ENCODE assay signal across 2 cellular contexts in the genomic region with DNA sequence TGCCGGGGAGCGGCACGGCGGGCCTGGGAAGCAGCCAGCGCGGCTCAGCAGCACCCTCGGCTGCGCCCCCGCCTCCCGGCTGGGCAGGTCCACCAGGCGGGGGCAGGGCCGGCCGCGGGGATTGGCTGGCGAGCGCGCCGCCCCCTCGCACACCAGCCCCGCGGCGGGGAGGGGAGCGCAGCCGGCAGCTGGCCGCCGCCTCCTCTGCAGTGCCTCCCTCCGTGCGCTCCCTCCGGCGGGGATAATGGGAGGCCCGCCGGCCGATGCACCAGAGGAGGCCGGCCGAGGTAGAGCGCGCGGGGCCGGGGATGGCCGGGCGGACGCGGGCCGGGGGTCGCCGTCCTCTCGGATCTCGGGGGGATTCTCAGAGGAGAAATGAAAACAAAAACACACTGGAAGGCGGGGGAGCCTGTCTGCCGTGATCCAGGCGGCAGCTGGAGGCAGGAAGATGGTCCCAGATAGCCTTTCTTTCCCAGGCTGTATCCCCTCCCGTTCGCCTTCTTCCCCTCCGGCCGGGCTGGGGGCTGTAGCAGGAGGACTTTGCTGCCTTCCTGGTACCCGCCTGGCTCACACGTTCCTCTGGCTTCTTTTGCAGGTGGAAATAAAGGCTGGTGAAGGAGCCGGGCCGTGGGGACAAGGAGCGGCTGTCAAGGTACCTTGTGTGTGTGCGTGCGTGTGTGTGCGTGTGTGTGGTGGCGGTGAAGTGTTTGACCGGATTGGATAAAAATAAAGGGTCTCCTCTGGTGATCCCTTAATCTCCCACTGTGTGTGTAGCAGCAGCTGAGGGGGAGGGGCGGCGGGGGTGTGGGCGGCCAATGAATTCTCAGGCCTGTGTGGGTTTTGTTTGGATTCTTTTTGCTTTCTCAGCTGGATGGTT.
TF ChIP-seq lines count a peak whose summit lies in the region.

No MANE protein-coding gene starts in this region.

TF ChIP-seq in HEK293, 187 proteins besides CTCF, POLR2A, EP300 and RAD21 (continued from another document):
- TF ChIP-seq ZSCAN30 (tag by site-specific recombination; IDR thresholded peaks at IDR 0.05) = peak; percentile 84
- TF ChIP-seq ZBTB20 (tag by site-specific recombination; IDR thresholded peaks at IDR 0.05) = peak; percentile 7; the same call in 1 of the 2 replicates
- peak; percentile 88 for TF ChIP-seq EGR2 (tag by site-specific recombination; IDR thresholded peaks at IDR 0.05; ENCODE audit: low read depth)
- peak; percentile 51 for TF ChIP-seq ZBTB26 (tag by site-specific recombination; optimal IDR thresholded peaks at IDR 0.05)
- TF ChIP-seq, protein P1, sequence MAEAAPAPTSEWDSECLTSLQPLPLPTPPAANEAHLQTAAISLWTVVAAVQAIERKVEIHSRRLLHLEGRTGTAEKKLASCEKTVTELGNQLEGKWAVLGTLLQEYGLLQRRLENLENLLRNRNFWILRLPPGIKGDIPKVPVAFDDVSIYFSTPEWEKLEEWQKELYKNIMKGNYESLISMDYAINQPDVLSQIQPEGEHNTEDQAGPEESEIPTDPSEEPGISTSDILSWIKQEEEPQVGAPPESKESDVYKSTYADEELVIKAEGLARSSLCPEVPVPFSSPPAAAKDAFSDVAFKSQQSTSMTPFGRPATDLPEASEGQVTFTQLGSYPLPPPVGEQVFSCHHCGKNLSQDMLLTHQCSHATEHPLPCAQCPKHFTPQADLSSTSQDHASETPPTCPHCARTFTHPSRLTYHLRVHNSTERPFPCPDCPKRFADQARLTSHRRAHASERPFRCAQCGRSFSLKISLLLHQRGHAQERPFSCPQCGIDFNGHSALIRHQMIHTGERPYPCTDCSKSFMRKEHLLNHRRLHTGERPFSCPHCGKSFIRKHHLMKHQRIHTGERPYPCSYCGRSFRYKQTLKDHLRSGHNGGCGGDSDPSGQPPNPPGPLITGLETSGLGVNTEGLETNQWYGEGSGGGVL (tag by site-specific recombination; IDR thresholded peaks at IDR 0.05) = peak; percentile 64; the same call in 1 of the 2 replicates
TF ChIP-seq in HEK293: peak in this region for 20.

TF ChIP-seq in K562, 482 proteins besides CTCF, POLR2A, EP300 and RAD21 (continued from another document and continues in another):
- TF ChIP-seq, protein P2, sequence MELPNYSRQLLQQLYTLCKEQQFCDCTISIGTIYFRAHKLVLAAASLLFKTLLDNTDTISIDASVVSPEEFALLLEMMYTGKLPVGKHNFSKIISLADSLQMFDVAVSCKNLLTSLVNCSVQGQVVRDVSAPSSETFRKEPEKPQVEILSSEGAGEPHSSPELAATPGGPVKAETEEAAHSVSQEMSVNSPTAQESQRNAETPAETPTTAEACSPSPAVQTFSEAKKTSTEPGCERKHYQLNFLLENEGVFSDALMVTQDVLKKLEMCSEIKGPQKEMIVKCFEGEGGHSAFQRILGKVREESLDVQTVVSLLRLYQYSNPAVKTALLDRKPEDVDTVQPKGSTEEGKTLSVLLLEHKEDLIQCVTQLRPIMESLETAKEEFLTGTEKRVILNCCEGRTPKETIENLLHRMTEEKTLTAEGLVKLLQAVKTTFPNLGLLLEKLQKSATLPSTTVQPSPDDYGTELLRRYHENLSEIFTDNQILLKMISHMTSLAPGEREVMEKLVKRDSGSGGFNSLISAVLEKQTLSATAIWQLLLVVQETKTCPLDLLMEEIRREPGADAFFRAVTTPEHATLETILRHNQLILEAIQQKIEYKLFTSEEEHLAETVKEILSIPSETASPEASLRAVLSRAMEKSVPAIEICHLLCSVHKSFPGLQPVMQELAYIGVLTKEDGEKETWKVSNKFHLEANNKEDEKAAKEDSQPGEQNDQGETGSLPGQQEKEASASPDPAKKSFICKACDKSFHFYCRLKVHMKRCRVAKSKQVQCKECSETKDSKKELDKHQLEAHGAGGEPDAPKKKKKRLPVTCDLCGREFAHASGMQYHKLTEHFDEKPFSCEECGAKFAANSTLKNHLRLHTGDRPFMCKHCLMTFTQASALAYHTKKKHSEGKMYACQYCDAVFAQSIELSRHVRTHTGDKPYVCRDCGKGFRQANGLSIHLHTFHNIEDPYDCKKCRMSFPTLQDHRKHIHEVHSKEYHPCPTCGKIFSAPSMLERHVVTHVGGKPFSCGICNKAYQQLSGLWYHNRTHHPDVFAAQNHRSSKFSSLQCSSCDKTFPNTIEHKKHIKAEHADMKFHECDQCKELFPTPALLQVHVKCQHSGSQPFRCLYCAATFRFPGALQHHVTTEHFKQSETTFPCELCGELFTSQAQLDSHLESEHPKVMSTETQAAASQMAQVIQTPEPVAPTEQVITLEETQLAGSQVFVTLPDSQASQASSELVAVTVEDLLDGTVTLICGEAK (IDR thresholded peaks at IDR 0.05) = peak; percentile 18; the same call in 1 of the 2 replicates
- TF ChIP-seq, protein P2 (CRISPR knock-in tag; IDR thresholded peaks at IDR 0.05) = no peak
- TF ChIP-seq TCF3 (CRISPR knock-in tag; IDR thresholded peaks at IDR 0.05) (no peak), RFX1 (IDR thresholded peaks at IDR 0.05) (no peak), SAP30 (IDR thresholded peaks at IDR 0.05; ENCODE audit: borderline replicate concordance, insufficient read depth, low read depth, low read length, poor library complexity, severe bottlenecking) (peak; percentile 72), MYC (IDR thresholded peaks at IDR 0.05; ENCODE audit: low read depth, low read length) (peak; percentile 41), MYC (CRISPR knock-in tag; IDR thresholded peaks at IDR 0.05; ENCODE audit: borderline replicate concordance, low read depth) (no peak), YY1 (IDR thresholded peaks at IDR 0.05; ENCODE audit: borderline replicate concordance in 1 of 3, control insufficient read depth in 1 of 3, extremely low read depth in 1 of 3, insufficient read depth in 3 of 3, insufficient read length in 1 of 3, insufficient replicate concordance in 2 of 3, low read depth in 1 of 3, low read length in 2 of 3) (peak in 1 of 3 experiments; percentile 23), MTF1 (CRISPR knock-in tag; IDR thresholded peaks at IDR 0.05; ENCODE audit: borderline replicate concordance) (no peak), MTA3 (IDR thresholded peaks at IDR 0.05; ENCODE audit: borderline replicate concordance) (peak; percentile 39), ZFP36 (IDR thresholded peaks at IDR 0.05; ENCODE audit: low read depth, low read length, partially characterized antibody) (peak; percentile 35), SIN3A (IDR thresholded peaks at IDR 0.05; ENCODE audit: borderline replicate concordance in 2 of 2, control insufficient read depth in 1 of 2, low read depth in 2 of 2, low read length in 2 of 2) (peak; percentile 55 to 77; a peak in 2 of 4 replicates), ZFP1 (CRISPR knock-in tag; IDR thresholded peaks at IDR 0.05) (no peak), ZBTB7A (IDR thresholded peaks at IDR 0.05; ENCODE audit: borderline replicate concordance, control insufficient read depth, low read depth, low read length) (0 out of 2 replicates have a peak, but pooled peaks have one; percentile 33), TAF1 (IDR thresholded peaks at IDR 0.05; ENCODE audit: control insufficient read depth, extremely low read depth, insufficient read depth, low read length, severe bottlenecking) (peak; percentile 48), HNRNPL (IDR thresholded peaks at IDR 0.05; ENCODE audit: low read depth, low read length) (0 out of 2 replicates have a peak, but pooled peaks have one; percentile 23), ARHGAP35 (IDR thresholded peaks at IDR 0.05; ENCODE audit: partially characterized antibody) (no peak), HDGF (IDR thresholded peaks at IDR 0.05) (peak; percentile 54; the same call in 1 of the 2 replicates), SMAD4 (CRISPR knock-in tag; conservative IDR thresholded peaks at IDR 0.05) (peak; percentile 81), MAZ (CRISPR knock-in tag; conservative IDR thresholded peaks at IDR 0.05 in 1 of 2, IDR thresholded peaks at IDR 0.05 in 1 of 2) (peak; percentile 52 to 96)
- TF ChIP-seq, protein P3, sequence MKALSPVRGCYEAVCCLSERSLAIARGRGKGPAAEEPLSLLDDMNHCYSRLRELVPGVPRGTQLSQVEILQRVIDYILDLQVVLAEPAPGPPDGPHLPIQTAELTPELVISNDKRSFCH (CRISPR knock-in tag; IDR thresholded peaks at IDR 0.05) = no peak
- TF ChIP-seq, protein P3 (tag; IDR thresholded peaks at IDR 0.05) = no peak
- TF ChIP-seq, protein P4, sequence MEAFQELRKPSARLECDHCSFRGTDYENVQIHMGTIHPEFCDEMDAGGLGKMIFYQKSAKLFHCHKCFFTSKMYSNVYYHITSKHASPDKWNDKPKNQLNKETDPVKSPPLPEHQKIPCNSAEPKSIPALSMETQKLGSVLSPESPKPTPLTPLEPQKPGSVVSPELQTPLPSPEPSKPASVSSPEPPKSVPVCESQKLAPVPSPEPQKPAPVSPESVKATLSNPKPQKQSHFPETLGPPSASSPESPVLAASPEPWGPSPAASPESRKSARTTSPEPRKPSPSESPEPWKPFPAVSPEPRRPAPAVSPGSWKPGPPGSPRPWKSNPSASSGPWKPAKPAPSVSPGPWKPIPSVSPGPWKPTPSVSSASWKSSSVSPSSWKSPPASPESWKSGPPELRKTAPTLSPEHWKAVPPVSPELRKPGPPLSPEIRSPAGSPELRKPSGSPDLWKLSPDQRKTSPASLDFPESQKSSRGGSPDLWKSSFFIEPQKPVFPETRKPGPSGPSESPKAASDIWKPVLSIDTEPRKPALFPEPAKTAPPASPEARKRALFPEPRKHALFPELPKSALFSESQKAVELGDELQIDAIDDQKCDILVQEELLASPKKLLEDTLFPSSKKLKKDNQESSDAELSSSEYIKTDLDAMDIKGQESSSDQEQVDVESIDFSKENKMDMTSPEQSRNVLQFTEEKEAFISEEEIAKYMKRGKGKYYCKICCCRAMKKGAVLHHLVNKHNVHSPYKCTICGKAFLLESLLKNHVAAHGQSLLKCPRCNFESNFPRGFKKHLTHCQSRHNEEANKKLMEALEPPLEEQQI (IDR thresholded peaks at IDR 0.05) = no peak
- TF ChIP-seq, protein P5, sequence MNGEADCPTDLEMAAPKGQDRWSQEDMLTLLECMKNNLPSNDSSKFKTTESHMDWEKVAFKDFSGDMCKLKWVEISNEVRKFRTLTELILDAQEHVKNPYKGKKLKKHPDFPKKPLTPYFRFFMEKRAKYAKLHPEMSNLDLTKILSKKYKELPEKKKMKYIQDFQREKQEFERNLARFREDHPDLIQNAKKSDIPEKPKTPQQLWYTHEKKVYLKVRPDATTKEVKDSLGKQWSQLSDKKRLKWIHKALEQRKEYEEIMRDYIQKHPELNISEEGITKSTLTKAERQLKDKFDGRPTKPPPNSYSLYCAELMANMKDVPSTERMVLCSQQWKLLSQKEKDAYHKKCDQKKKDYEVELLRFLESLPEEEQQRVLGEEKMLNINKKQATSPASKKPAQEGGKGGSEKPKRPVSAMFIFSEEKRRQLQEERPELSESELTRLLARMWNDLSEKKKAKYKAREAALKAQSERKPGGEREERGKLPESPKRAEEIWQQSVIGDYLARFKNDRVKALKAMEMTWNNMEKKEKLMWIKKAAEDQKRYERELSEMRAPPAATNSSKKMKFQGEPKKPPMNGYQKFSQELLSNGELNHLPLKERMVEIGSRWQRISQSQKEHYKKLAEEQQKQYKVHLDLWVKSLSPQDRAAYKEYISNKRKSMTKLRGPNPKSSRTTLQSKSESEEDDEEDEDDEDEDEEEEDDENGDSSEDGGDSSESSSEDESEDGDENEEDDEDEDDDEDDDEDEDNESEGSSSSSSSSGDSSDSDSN (IDR thresholded peaks at IDR 0.05; ENCODE audit: borderline replicate concordance in 1 of 2, low read depth in 2 of 2, low read length in 2 of 2) = peak; percentile 81 to 93
- TF ChIP-seq, protein P6, sequence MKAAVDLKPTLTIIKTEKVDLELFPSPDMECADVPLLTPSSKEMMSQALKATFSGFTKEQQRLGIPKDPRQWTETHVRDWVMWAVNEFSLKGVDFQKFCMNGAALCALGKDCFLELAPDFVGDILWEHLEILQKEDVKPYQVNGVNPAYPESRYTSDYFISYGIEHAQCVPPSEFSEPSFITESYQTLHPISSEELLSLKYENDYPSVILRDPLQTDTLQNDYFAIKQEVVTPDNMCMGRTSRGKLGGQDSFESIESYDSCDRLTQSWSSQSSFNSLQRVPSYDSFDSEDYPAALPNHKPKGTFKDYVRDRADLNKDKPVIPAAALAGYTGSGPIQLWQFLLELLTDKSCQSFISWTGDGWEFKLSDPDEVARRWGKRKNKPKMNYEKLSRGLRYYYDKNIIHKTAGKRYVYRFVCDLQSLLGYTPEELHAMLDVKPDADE (conservative IDR thresholded peaks at IDR 0.05; ENCODE audit: control insufficient read depth, low read depth, low read length) = 0 out of 2 replicates have a peak, but pooled peaks have one; percentile 28
- TF ChIP-seq, protein P7, sequence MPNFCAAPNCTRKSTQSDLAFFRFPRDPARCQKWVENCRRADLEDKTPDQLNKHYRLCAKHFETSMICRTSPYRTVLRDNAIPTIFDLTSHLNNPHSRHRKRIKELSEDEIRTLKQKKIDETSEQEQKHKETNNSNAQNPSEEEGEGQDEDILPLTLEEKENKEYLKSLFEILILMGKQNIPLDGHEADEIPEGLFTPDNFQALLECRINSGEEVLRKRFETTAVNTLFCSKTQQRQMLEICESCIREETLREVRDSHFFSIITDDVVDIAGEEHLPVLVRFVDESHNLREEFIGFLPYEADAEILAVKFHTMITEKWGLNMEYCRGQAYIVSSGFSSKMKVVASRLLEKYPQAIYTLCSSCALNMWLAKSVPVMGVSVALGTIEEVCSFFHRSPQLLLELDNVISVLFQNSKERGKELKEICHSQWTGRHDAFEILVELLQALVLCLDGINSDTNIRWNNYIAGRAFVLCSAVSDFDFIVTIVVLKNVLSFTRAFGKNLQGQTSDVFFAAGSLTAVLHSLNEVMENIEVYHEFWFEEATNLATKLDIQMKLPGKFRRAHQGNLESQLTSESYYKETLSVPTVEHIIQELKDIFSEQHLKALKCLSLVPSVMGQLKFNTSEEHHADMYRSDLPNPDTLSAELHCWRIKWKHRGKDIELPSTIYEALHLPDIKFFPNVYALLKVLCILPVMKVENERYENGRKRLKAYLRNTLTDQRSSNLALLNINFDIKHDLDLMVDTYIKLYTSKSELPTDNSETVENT (CRISPR knock-in tag; IDR thresholded peaks at IDR 0.05) = 0 out of 2 replicates have a peak, but pooled peaks have one; percentile 48
